ENCODE assay signal across 1 cellular context in genomic region chr6:33695451-33695855, GRCh38.
TF ChIP-seq lines count a peak whose summit lies in the region.

No MANE protein-coding gene starts in this region.

TF ChIP-seq in endothelial cell of umbilical vein, 7 proteins besides CTCF, POLR2A, EP300 and RAD21:
- TF ChIP-seq EZH2 (IDR thresholded peaks at IDR 0.05; ENCODE audit: borderline replicate concordance, low read depth, low read length, severe bottlenecking) (no peak), MAX (IDR thresholded peaks at IDR 0.05; ENCODE audit: insufficient read depth, insufficient read length) (no peak), FOS (IDR thresholded peaks at IDR 0.05; ENCODE audit: borderline replicate concordance, insufficient read depth, low read length) (no peak), MYC (IDR thresholded peaks at IDR 0.05; ENCODE audit: low read depth, low read length) (no peak), GATA2 (IDR thresholded peaks at IDR 0.05; ENCODE audit: insufficient read depth, insufficient read length, low read depth, low read length) (no peak), POLR2AphosphoS5 (IDR thresholded peaks at IDR 0.05; ENCODE audit: insufficient read depth, low read depth, low read length) (no peak), JUN (IDR thresholded peaks at IDR 0.05; ENCODE audit: borderline replicate concordance, insufficient read depth, insufficient read length, low read depth) (no peak)
TF ChIP-seq in endothelial cell of umbilical vein: peak in this region for 0.
